Comparison of ENCODE assay signal across 3 cellular contexts in genomic region chr2:114331934-114332333, GRCh38.
TF ChIP-seq lines count a peak whose summit lies in the region.

No MANE protein-coding gene starts in this region.

TF ChIP-seq in A549, 52 proteins besides CTCF, POLR2A, EP300 and RAD21:
- peak; percentile 92 for TF ChIP-seq NFE2L2 (conservative IDR thresholded peaks at IDR 0.05; ENCODE audit: low read length)
- TF ChIP-seq RNF2 (IDR thresholded peaks at IDR 0.05; ENCODE audit: borderline replicate concordance, low read depth): no peak
- no peak for TF ChIP-seq RCOR1 (IDR thresholded peaks at IDR 0.05; ENCODE audit: low read depth, low read length)
- no peak for TF ChIP-seq HOXA7 (CRISPR knock-in tag; IDR thresholded peaks at IDR 0.05)
- no peak for TF ChIP-seq JUNB (IDR thresholded peaks at IDR 0.05)
- no peak for TF ChIP-seq JUN (IDR thresholded peaks at IDR 0.05)
- peak; percentile 87 for TF ChIP-seq MAFK (IDR thresholded peaks at IDR 0.05; ENCODE audit: partially characterized antibody)
- no peak for TF ChIP-seq ZNF302 (CRISPR knock-in tag; IDR thresholded peaks at IDR 0.05)
- TF ChIP-seq ZSCAN20 (CRISPR knock-in tag; IDR thresholded peaks at IDR 0.05): no peak
- TF ChIP-seq KDM1A (IDR thresholded peaks at IDR 0.05; ENCODE audit: low read depth): no peak

TF ChIP-seq in IMR-90, 13 proteins besides CTCF, POLR2A, EP300 and RAD21:
- peak; percentile 94 for TF ChIP-seq NFE2L2 (IDR thresholded peaks at IDR 0.05; ENCODE audit: low read depth, low read length)
- no peak for TF ChIP-seq USF2 (IDR thresholded peaks at IDR 0.05; ENCODE audit: low read depth, low read length)
- TF ChIP-seq MAFK (IDR thresholded peaks at IDR 0.05; ENCODE audit: low read depth, low read length): peak; percentile 61
- no peak for TF ChIP-seq SMC3 (IDR thresholded peaks at IDR 0.05; ENCODE audit: low read depth, low read length)

TF ChIP-seq in H1, 55 proteins besides CTCF, POLR2A, EP300 and RAD21:
- TF ChIP-seq BACH1 (IDR thresholded peaks at IDR 0.05; ENCODE audit: low read length) (peak; percentile 45; the same call in 1 of the 2 replicates), KDM4A (IDR thresholded peaks at IDR 0.05; ENCODE audit: low read depth, low read length, severe bottlenecking) (no peak), MAFK (IDR thresholded peaks at IDR 0.05; ENCODE audit: low read depth, low read length) (peak; percentile 65; the same call in 1 of the 2 replicates)
